9 cellular contexts compared by ENCODE assay signal in genomic region chr15:44550256-44550655, GRCh38. TPM values are rescaled to one million over a fixed set of nuclear protein-coding genes. Genes with fewer than 3 reads are reported as not detected.
A peak's percentile ranks its signal among the peaks of the same experiment; 100 is the strongest.
DNase-seq lines count a peak whose midpoint lies in the region; ATAC-seq, FAIRE-seq and TF ChIP-seq lines count a peak whose summit lies in the region.
"Had no signal": no experiment of that assay in that cellular context is flagged by ENCODE, and none has a peak within 500 bp of the region (broad histone marks: within the 10 kb centered on the region; RNA-seq: fewer than 3 reads in every experiment).

No MANE protein-coding gene starts in this region.

- no peaks in the 10 kb centered on the region for H3K27me3 ChIP-seq in adrenal gland
- no peaks in the 10 kb centered on the region for H3K27me3 ChIP-seq in keratinocyte (ENCODE audit: control insufficient read depth, extremely low read depth, insufficient read depth, low read length)

- H3K27ac Mint-ChIP-seq in CD14-positive monocyte: no peak overlapping the region

- ATAC-seq in HG02610 (IDR thresholded peaks at IDR 0.05; ENCODE audit: unreplicated experiment): no peak
- ATAC-seq in HG03159 (IDR thresholded peaks at IDR 0.05; ENCODE audit: unreplicated experiment): no peak

- H3K4me3 ChIP-seq in adrenal gland (no peak overlapping the region), keratinocyte (ENCODE audit: control insufficient read depth in 2 of 3, extremely low read depth in 1 of 3, insufficient read depth in 2 of 3, low read depth in 1 of 3, low read length in 3 of 3) (no peak overlapping the region)

- H3K36me3 ChIP-seq in adrenal gland (replicated peaks in 1 of 2) (peaks cover 0 to 39% of the 10 kb centered on the region in 2 donors), keratinocyte (ENCODE audit: control insufficient read depth in 2 of 2, extremely low read depth in 1 of 2, insufficient read depth in 2 of 2, low read length in 2 of 2) (peaks cover 7 to 20% of the 10 kb centered on the region in 2 experiments)

- dilution Hi-C loops in keratinocyte (cut with MboI; ENCODE audit: extremely low pct_ligation_motif_present, low sequenced_read_pairs): no loop called here

- no peak overlapping the region for H3K27ac ChIP-seq in adrenal gland
- no peak overlapping the region for H3K27ac ChIP-seq in keratinocyte (ENCODE audit: control insufficient read depth, insufficient read depth, low read length)

- peaks cover 69% of the 10 kb centered on the region for H3K79me2 ChIP-seq in keratinocyte (ENCODE audit: control insufficient read depth, insufficient read depth, low read length)

- TF ChIP-seq CTCF in GM12874 (IDR thresholded peaks at IDR 0.05; ENCODE audit: insufficient read depth, low read depth, low read length) (0 out of 2 replicates have a peak, but pooled peaks have one; percentile 5), adrenal gland (IDR thresholded peaks at IDR 0.05) (peak; percentile 26 to 55 (median 46)), keratinocyte (optimal IDR thresholded peaks at IDR 0.05 in 1 of 3, IDR thresholded peaks at IDR 0.05 in 1 of 3, conservative IDR thresholded peaks at IDR 0.05 in 1 of 3; ENCODE audit: extremely low read depth in 1 of 3, insufficient read depth in 2 of 3, low read length in 3 of 3) (peak in 2 of 3 experiments; percentile 15 to 24), CD14-positive monocyte (IDR thresholded peaks at IDR 0.05) (no peak)

- DNase-seq in ACHN (peak; percentile 43), adrenal gland (peak in 1 of 7 donors; percentile 0), keratinocyte (ENCODE audit: low read depth, low spot score) (no peak), CD14-positive monocyte (ENCODE audit: low spot score) (no peak), SKM-1 (lab: John Stamatoyannopoulos, UW; ENCODE audit: unreplicated experiment) (no peak)
- DNase-seq: foreskin melanocyte had no signal

- no peak for FAIRE-seq in keratinocyte (lab: Jason Lieb, UNC)

- H3K36me3 Mint-ChIP-seq in CD14-positive monocyte: peaks cover 44 to 62% of the 10 kb centered on the region in 2 donors

- H3K9me3 Mint-ChIP-seq in CD14-positive monocyte: no peaks in the 10 kb centered on the region

- H3K4me1 ChIP-seq in adrenal gland (replicated peaks in 1 of 2) (peaks cover 8 to 29% of the 10 kb centered on the region in 2 donors), keratinocyte (ENCODE audit: control insufficient read depth, extremely low read depth, insufficient read depth, low read length) (peaks cover 4% of the 10 kb centered on the region)

- H3K9ac ChIP-seq in keratinocyte (ENCODE audit: control insufficient read depth, extremely low read depth, insufficient read depth, low read length): no peak overlapping the region

- H4K20me1 ChIP-seq in keratinocyte (ENCODE audit: control insufficient read depth, extremely low read depth, insufficient read depth, low read length): peaks cover 6% of the 10 kb centered on the region

- H3K27me3 Mint-ChIP-seq in CD14-positive monocyte (ENCODE audit: low read depth in 3 of 3): no peaks in the 10 kb centered on the region

- no peak overlapping the region for H3K4me3 Mint-ChIP-seq in CD14-positive monocyte

- H3K4me2 ChIP-seq in keratinocyte (ENCODE audit: control insufficient read depth, extremely low read depth, insufficient read depth, low read depth, low read length): no peak overlapping the region

- no peak for TF ChIP-seq POLR2A in adrenal gland (IDR thresholded peaks at IDR 0.05)

- H2AFZ ChIP-seq in keratinocyte (ENCODE audit: control insufficient read depth, low read length): no peak overlapping the region

- intact Hi-C loops in adrenal gland (cut with DNase I): no loop called here
- intact Hi-C loops in CD14-positive monocyte (cut with micrococcal nuclease): no loop called here

- H3K9me3 ChIP-seq in adrenal gland (replicated peaks in 1 of 3): no peaks in the 10 kb centered on the region
- no peaks in the 10 kb centered on the region for H3K9me3 ChIP-seq in keratinocyte (ENCODE audit: control insufficient read depth, low read depth, low read length)

- in situ Hi-C loops in ACHN (cut with HindIII; ENCODE audit: low pct_ligation_motif_present, low pct_unique_long_range_greater_than_20kb, low sequenced_read_pairs): no loop called here

- peaks cover 16% of the 10 kb centered on the region for H3K4me1 Mint-ChIP-seq in CD14-positive monocyte

- H3K9me1 ChIP-seq in keratinocyte (ENCODE audit: control insufficient read depth, extremely low read depth, insufficient read depth, low read length): no peaks in the 10 kb centered on the region

- WGBS in adrenal gland, 4 donors: 30 to 36% (median 32%) methylated on average over 3 of the region's 3 CpGs

RNA-seq across cellular contexts. Expression of gene EIF3J, which starts 13.3 kb away (rescaled TPM):
- total RNA-seq in adrenal gland: 10 to 100 TPM; 21.5 to 97.7 (median 53.8) TPM
- polyA plus RNA-seq in adrenal gland (100 to 1,000 TPM in 1 of 3 donors, 10 to 100 TPM in 2; 21.4 to 178 (median 26.3) TPM), keratinocyte (51.5 to 99.4 TPM (median 64.4 TPM) in 3 replicates), CD14-positive monocyte (10 to 100 TPM in 1 of 2 donors, 1 to 10 TPM in 1; 9.7 to 13.5 TPM)
- polyA plus RNA-seq in keratinocyte (2011; ENCODE audit: low read depth): 89.6 TPM
- 57.8 and 128 TPM in 2 replicates for polyA plus RNA-seq in keratinocyte (2011; cell fraction: cytosol; rRNA removed)
- 60.1 and 75.9 TPM in 2 replicates for polyA plus RNA-seq in keratinocyte (2011; cell fraction: nucleus; rRNA removed)
- 79.3 and 115 TPM in 2 replicates for polyA plus RNA-seq in keratinocyte (2012; ENCODE audit: low replicate concordance)
- polyA minus RNA-seq in keratinocyte: 12.0 to 65.0 TPM (median 34.0 TPM) in 3 replicates
- polyA minus RNA-seq in keratinocyte (2011; cell fraction: cytosol; rRNA and poly(A)+ RNA removed): 31.5 TPM
- polyA minus RNA-seq in keratinocyte (2011; cell fraction: nucleus; rRNA and poly(A)+ RNA removed): 13.8 and 37.0 TPM in 2 replicates
